1 cellular context compared by ENCODE assay signal in the genomic region with DNA sequence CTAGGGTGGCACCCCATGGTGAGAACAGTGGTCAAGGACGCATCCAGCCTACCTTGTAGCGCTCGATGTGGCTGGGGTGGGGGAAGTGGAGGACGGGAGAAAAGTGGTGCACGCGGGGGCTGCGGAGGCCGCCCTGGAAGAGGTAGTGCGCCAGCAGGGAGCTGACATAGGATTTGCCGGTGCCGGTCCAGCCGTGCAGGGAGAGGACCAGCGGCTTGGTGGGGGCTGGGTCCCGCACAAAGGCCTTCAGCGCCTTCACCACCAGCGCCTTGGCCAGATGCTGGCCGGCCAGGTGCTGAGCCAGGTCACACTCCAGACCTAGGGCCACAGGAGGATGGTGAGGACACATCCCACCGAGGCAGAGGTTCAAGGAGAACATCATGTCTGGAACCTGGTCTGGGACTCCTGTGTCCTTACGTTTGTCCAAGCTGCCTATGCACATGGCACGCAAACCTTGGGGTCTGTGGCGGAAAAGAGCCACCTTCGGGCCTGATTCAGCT.
TF ChIP-seq lines count a peak whose summit lies in the region.

No MANE protein-coding gene starts in this region.

TF ChIP-seq in SK-N-SH treated with all-trans-retinoic acid at 6 μM for 48 hours, 23 proteins besides CTCF, POLR2A, EP300 and RAD21 (continued from another document):
- TF ChIP-seq, protein P1, sequence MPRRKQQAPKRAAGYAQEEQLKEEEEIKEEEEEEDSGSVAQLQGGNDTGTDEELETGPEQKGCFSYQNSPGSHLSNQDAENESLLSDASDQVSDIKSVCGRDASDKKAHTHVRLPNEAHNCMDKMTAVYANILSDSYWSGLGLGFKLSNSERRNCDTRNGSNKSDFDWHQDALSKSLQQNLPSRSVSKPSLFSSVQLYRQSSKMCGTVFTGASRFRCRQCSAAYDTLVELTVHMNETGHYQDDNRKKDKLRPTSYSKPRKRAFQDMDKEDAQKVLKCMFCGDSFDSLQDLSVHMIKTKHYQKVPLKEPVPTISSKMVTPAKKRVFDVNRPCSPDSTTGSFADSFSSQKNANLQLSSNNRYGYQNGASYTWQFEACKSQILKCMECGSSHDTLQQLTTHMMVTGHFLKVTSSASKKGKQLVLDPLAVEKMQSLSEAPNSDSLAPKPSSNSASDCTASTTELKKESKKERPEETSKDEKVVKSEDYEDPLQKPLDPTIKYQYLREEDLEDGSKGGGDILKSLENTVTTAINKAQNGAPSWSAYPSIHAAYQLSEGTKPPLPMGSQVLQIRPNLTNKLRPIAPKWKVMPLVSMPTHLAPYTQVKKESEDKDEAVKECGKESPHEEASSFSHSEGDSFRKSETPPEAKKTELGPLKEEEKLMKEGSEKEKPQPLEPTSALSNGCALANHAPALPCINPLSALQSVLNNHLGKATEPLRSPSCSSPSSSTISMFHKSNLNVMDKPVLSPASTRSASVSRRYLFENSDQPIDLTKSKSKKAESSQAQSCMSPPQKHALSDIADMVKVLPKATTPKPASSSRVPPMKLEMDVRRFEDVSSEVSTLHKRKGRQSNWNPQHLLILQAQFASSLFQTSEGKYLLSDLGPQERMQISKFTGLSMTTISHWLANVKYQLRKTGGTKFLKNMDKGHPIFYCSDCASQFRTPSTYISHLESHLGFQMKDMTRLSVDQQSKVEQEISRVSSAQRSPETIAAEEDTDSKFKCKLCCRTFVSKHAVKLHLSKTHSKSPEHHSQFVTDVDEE (CRISPR knock-in tag; IDR thresholded peaks at IDR 0.05): no peak
- TF ChIP-seq SNAI2 (CRISPR knock-in tag; IDR thresholded peaks at IDR 0.05): no peak
- no peak for TF ChIP-seq OSR1 (CRISPR knock-in tag; IDR thresholded peaks at IDR 0.05)
- no peak for TF ChIP-seq BACH2 (CRISPR knock-in tag; IDR thresholded peaks at IDR 0.05; ENCODE audit: borderline replicate concordance)
- TF ChIP-seq, protein P2, sequence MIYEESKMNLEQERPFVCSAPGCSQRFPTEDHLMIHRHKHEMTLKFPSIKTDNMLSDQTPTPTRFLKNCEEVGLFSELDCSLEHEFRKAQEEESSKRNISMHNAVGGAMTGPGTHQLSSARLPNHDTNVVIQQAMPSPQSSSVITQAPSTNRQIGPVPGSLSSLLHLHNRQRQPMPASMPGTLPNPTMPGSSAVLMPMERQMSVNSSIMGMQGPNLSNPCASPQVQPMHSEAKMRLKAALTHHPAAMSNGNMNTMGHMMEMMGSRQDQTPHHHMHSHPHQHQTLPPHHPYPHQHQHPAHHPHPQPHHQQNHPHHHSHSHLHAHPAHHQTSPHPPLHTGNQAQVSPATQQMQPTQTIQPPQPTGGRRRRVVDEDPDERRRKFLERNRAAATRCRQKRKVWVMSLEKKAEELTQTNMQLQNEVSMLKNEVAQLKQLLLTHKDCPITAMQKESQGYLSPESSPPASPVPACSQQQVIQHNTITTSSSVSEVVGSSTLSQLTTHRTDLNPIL (CRISPR knock-in tag; IDR thresholded peaks at IDR 0.05; ENCODE audit: low read depth): no peak
- TF ChIP-seq ISL1 (CRISPR knock-in tag; IDR thresholded peaks at IDR 0.05): no peak
